In genomic region chr1:8194481-8195227, GRCh38 we compare ENCODE assay signal across 15 cellular contexts.
DNase-seq lines count a peak whose midpoint lies in the region; ATAC-seq and TF ChIP-seq lines count a peak whose summit lies in the region.
"Had no signal": no experiment of that assay in that cellular context is flagged by ENCODE, and none has a peak within 500 bp of the region (broad histone marks: within the 10 kb centered on the region; RNA-seq: fewer than 3 reads in every experiment).

No MANE protein-coding gene starts in this region.

- no peak overlapping the region for H2AFZ ChIP-seq in fibroblast of lung (ENCODE audit: low read length)
- H2AFZ ChIP-seq: parathyroid adenoma had no signal

- peak; percentile 78 for ATAC-seq in Panc1
- ATAC-seq in HG02678 (IDR thresholded peaks at IDR 0.05; ENCODE audit: unreplicated experiment) = no peak
- ATAC-seq in CD4-positive, alpha-beta T cell (ENCODE audit: poor library complexity) = no peak
- ATAC-seq: activated CD4-positive, alpha-beta T cell treated with anti-CD3 and anti-CD28 coated beads for 36 hours; gastrocnemius medialis; stimulated activated naive CD8-positive, alpha-beta T cell treated with anti-CD3 and anti-CD28 coated beads, Interleukin-15, Interleukin-2, amounts not matched to agents 100 U/mL and 50 U/mL, for 24 hours had no signal

- H3K4me3 ChIP-seq in Panc1 (ENCODE audit: low read depth in 2 of 2, low read length in 2 of 2) = no peak overlapping the region
- no peak overlapping the region for H3K4me3 ChIP-seq in fibroblast of lung (replicated peaks in 1 of 4; ENCODE audit: control extremely low read depth in 1 of 4, insufficient read depth in 1 of 4, low read depth in 3 of 4, low read length in 4 of 4)
- H3K4me3 ChIP-seq in skeletal muscle satellite cell (ENCODE audit: low read length) = no peak overlapping the region
- H3K4me3 ChIP-seq in endodermal cell (ENCODE audit: low read length) = no peak overlapping the region
- H3K4me3 ChIP-seq: gastrocnemius medialis had no signal

- H3K4me1 ChIP-seq in Panc1 (ENCODE audit: control insufficient read depth, insufficient read depth, low read length) (peaks cover 54% of the 10 kb centered on the region), fibroblast of lung (ENCODE audit: control insufficient read depth, extremely low read depth, insufficient read depth, low read length) (peaks cover 8% of the 10 kb centered on the region), skeletal muscle satellite cell (ENCODE audit: control insufficient read depth, insufficient read depth, low read length) (peaks cover 49% of the 10 kb centered on the region), endodermal cell (ENCODE audit: control insufficient read depth, insufficient read depth, low read length) (no peaks in the 10 kb centered on the region)

- in situ Hi-C loops in Panc1 (cut with HindIII; ENCODE audit: low pct_unique_long_range_greater_than_20kb, low sequenced_read_pairs) = no loop called here

- H3K9me3 Mint-ChIP-seq in endodermal cell = no peaks in the 10 kb centered on the region
- H3K9me3 Mint-ChIP-seq in CD4-positive, alpha-beta T cell = no peaks in the 10 kb centered on the region

- POLR2A ChIA-PET in Panc1 (lab: Charles Lee) = interaction anchor here (0.6 to 1.0 kb wide), 4 partner anchors 41 to 683 kb away, joined by 3 to 5 read pairs (median 4); no protein-coding TSS in a partner anchor
- POLR2A ChIA-PET in CD4-positive, alpha-beta T cell (lab: Charles Lee) = no interaction called here

- no peaks in the 10 kb centered on the region for H4K20me1 ChIP-seq in fibroblast of lung (ENCODE audit: control insufficient read depth, extremely low read depth, insufficient read depth, low read length)

- WGBS in endodermal cell (ENCODE audit: insufficient coverage in 1 of 2, insufficient read length in 1 of 2), 2 experiments = 92 to 96% methylated on average over 11 to 14 of the region's 14 CpGs

- peak overlapping the region; percentile 99 for H3K27ac ChIP-seq in Panc1 (ENCODE audit: low read length)
- no peak overlapping the region for H3K27ac ChIP-seq in fibroblast of lung (ENCODE audit: insufficient read depth, low read length)
- no peak overlapping the region for H3K27ac ChIP-seq in endodermal cell (ENCODE audit: low read depth, low read length)
- H3K27ac ChIP-seq in CD4-positive, alpha-beta T cell (ENCODE audit: low read depth, low read length) = no peak overlapping the region
- H3K27ac ChIP-seq: gastrocnemius medialis, parathyroid adenoma had no signal

- CTCF ChIA-PET in Panc1 (lab: Charles Lee) = no interaction called here
- CTCF ChIA-PET in CD4-positive, alpha-beta T cell (lab: Charles Lee) = interaction anchor here (0.6 kb wide), 1 partner anchor 33 kb away, joined by 4 read pairs; no protein-coding TSS in a partner anchor

- intact Hi-C loops in Panc1 (cut with micrococcal nuclease; ENCODE audit: unreplicated experiment) = loop anchor here (10.0 kb wide), 1 partner anchor 170 kb away; the partner anchor contains the start of gene ERRFI1
- intact Hi-C loops in CD4-positive, alpha-beta T cell (cut with DNase I, micrococcal nuclease) = no loop called here

- no peak overlapping the region for H3K27ac Mint-ChIP-seq in endodermal cell
- no peak overlapping the region for H3K27ac Mint-ChIP-seq in CD4-positive, alpha-beta T cell
- H3K27ac Mint-ChIP-seq: activated CD4-positive, alpha-beta T cell treated with anti-CD3 and anti-CD28 coated beads for 36 hours had no signal

- no peaks in the 10 kb centered on the region for H3K27me3 ChIP-seq in Panc1 (ENCODE audit: control insufficient read depth, insufficient read depth, low read length)
- no peaks in the 10 kb centered on the region for H3K27me3 ChIP-seq in fibroblast of lung (ENCODE audit: control insufficient read depth, insufficient read depth, low read length)
- no peaks in the 10 kb centered on the region for H3K27me3 ChIP-seq in skeletal muscle satellite cell (ENCODE audit: control insufficient read depth, insufficient read depth, low read length)
- no peaks in the 10 kb centered on the region for H3K27me3 ChIP-seq in endodermal cell (ENCODE audit: control insufficient read depth, insufficient read depth, low read length, poor library complexity, severe bottlenecking)
- H3K27me3 ChIP-seq in CD4-positive, alpha-beta T cell (ENCODE audit: control insufficient read depth, insufficient read depth, low read length) = no peaks in the 10 kb centered on the region
- H3K27me3 ChIP-seq: gastrocnemius medialis had no signal

- no peak overlapping the region for H3K4me3 Mint-ChIP-seq in endodermal cell
- no peak overlapping the region for H3K4me3 Mint-ChIP-seq in CD4-positive, alpha-beta T cell
- H3K4me3 Mint-ChIP-seq: activated CD4-positive, alpha-beta T cell treated with anti-CD3 and anti-CD28 coated beads for 36 hours had no signal

- peaks cover 11% of the 10 kb centered on the region for H3K4me1 Mint-ChIP-seq in endodermal cell
- H3K4me1 Mint-ChIP-seq in CD4-positive, alpha-beta T cell (ENCODE audit: low read depth) = peaks cover 11% of the 10 kb centered on the region

- H3K9me3 ChIP-seq in Panc1 (ENCODE audit: control insufficient read depth, insufficient read depth, low read depth, low read length) (no peaks in the 10 kb centered on the region), fibroblast of lung (ENCODE audit: control insufficient read depth, insufficient read depth, low read depth, low read length) (no peaks in the 10 kb centered on the region), skeletal muscle satellite cell (replicated peaks; ENCODE audit: low read length) (no peaks in the 10 kb centered on the region), endodermal cell (ENCODE audit: control insufficient read depth, low read length) (no peaks in the 10 kb centered on the region)
- H3K9me3 ChIP-seq in CD4-positive, alpha-beta T cell (ENCODE audit: control insufficient read depth, low read length) = no peaks in the 10 kb centered on the region
- H3K9me3 ChIP-seq: gastrocnemius medialis had no signal

- BruUV-seq in Panc1 (replicated peaks; lab: Mats Ljungman, UMichigan) = no TSS peak

- H3K79me2 ChIP-seq in fibroblast of lung (ENCODE audit: control insufficient read depth, insufficient read depth, low read length) = no peaks in the 10 kb centered on the region
- H3K79me2 ChIP-seq: parathyroid adenoma had no signal

- no peaks in the 10 kb centered on the region for H3K36me3 Mint-ChIP-seq in endodermal cell (ENCODE audit: low read depth)
- H3K36me3 Mint-ChIP-seq in CD4-positive, alpha-beta T cell (ENCODE audit: low read depth) = no peaks in the 10 kb centered on the region

- H3K36me3 ChIP-seq in Panc1 (ENCODE audit: control insufficient read depth, insufficient read depth, low read length) (no peaks in the 10 kb centered on the region), fibroblast of lung (ENCODE audit: control insufficient read depth, insufficient read depth, low read length) (no peaks in the 10 kb centered on the region), skeletal muscle satellite cell (ENCODE audit: insufficient read depth, low read length) (no peaks in the 10 kb centered on the region), endodermal cell (ENCODE audit: control insufficient read depth, insufficient read depth, low read length) (no peaks in the 10 kb centered on the region)
- H3K36me3 ChIP-seq: gastrocnemius medialis had no signal

- H3K4me2 ChIP-seq in fibroblast of lung (ENCODE audit: extremely low read depth, insufficient read depth, low read length) = no peak overlapping the region
- H3K4me2 ChIP-seq in skeletal muscle satellite cell (ENCODE audit: low read length) = peak overlapping the region; percentile 19

- H3K27me3 Mint-ChIP-seq in endodermal cell (ENCODE audit: insufficient read depth) = no peaks in the 10 kb centered on the region
- H3K27me3 Mint-ChIP-seq in CD4-positive, alpha-beta T cell = no peaks in the 10 kb centered on the region

- DNase-seq in EL = peak; percentile 34
- DNase-seq in Panc1 (ENCODE audit: low read depth, low spot score) = peak; percentile 95
- DNase-seq in fibroblast of lung (ENCODE audit: low read depth in 2 of 2) = peak; percentile 28 to 61
- DNase-seq in endodermal cell = no peak
- DNase-seq in CD4-positive, alpha-beta T cell = no peak
- DNase-seq: activated CD4-positive, alpha-beta T cell treated with anti-CD3 and anti-CD28 coated beads for 36 hours; activated gamma-delta T cell treated with Interleukin-2 at 50 U/mL for 16 hours; gastrocnemius medialis; MV-4-11; NCI-H524 treated with DMSO at 0.1 percent for 48 hours; stimulated activated CD4-positive, alpha-beta T cell treated with anti-CD3 and anti-CD28 coated beads, Interleukin-2, amount 100 ng/mL, for 48 hours; stimulated activated naive CD8-positive, alpha-beta T cell treated with anti-CD3 and anti-CD28 coated beads, Interleukin-15, Interleukin-2, amounts not matched to agents 100 U/mL and 50 U/mL, for 24 hours had no signal

- H3K9ac ChIP-seq in fibroblast of lung (ENCODE audit: insufficient read depth, low read length) = no peak overlapping the region
- peak overlapping the region; percentile 67 for H3K9ac ChIP-seq in skeletal muscle satellite cell (ENCODE audit: low read depth, low read length)
- H3K9ac ChIP-seq in endodermal cell (ENCODE audit: extremely low read depth, low read length, poor library complexity, severe bottlenecking) = no peak overlapping the region
- H3K9ac ChIP-seq: parathyroid adenoma had no signal

- no peak for TF ChIP-seq CTCF in Panc1 (IDR thresholded peaks at IDR 0.05)
- TF ChIP-seq CTCF in fibroblast of lung (conservative IDR thresholded peaks at IDR 0.05 in 1 of 2, IDR thresholded peaks at IDR 0.05 in 1 of 2; ENCODE audit: low read depth in 1 of 2, low read length in 2 of 2) = no peak
- TF ChIP-seq CTCF in endodermal cell (conservative IDR thresholded peaks at IDR 0.05) = no peak
- TF ChIP-seq CTCF in CD4-positive, alpha-beta T cell (IDR thresholded peaks at IDR 0.05) = no peak

Comparison
In these comparisons a context has a peak if more than half of its experiments do, and no peak if none do; other contexts are left out.
1. DNase-seq: peak in EL (single experiment), Panc1 (single experiment) and fibroblast of lung (2 of 2); none in endodermal cell (single experiment) and CD4-positive, alpha-beta T cell (0 of 10).